12 cellular contexts compared by ENCODE assay signal in the genomic region with DNA sequence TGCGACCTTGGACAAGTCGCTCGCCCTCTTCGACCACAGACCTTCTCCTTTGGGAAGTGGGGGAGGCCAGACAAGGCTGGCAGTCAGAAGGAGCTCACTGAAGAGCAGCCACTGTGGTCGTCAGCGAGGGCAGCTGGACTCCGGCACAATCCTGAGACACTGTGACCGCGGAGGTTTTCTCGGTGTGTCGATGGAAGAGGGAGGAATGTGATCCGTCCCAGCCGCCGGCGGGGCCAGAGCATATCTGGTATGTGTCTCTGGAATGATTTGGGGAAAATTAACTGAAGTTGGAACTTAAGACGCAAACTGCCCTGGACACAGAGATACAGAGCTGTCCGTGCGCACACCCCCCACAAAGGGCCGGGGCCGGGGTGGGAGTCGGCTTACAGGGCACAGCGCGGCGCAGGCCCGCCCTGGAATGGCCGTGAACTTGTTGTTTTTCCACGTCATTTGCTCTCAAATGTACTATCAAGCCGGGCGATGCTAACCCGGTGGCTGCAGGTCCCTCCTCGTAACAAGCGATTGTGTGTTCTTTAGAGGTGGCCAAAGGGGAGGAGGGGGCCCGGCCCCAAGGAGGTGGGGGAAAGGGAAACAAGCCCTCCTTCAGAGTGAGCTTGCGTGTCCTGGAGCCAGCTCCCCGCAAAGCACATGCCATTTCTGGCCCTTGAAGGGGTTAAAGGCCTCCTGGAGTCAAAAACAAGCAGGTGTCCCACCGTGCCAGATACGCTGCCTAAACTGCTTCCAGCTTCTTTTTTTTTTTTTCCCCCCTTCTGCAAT. TPM values are rescaled to one million over a fixed set of nuclear protein-coding genes. Genes with fewer than 3 reads are reported as not detected.
A peak's percentile ranks its signal among the peaks of the same experiment; 100 is the strongest.
DNase-seq lines count a peak whose midpoint lies in the region; ATAC-seq, FAIRE-seq and TF ChIP-seq lines count a peak whose summit lies in the region.
"Had no signal": no experiment of that assay in that cellular context is flagged by ENCODE, and none has a peak within 500 bp of the region (broad histone marks: within the 10 kb centered on the region; RNA-seq: fewer than 3 reads in every experiment).

No MANE protein-coding gene starts in this region.

- 16 to 31% (median 30%) methylated on average over 37 of the region's 37 CpGs for WGBS in small intestine, 3 donors

- no peaks in the 10 kb centered on the region for H3K36me3 Mint-ChIP-seq in activated CD4-positive, alpha-beta memory T cell treated with anti-CD3 and anti-CD28 coated beads, Interleukin-2, amount 10 ng/mL, durations not matched to agents 7 days and 5 days (ENCODE audit: low read depth)
- H3K36me3 Mint-ChIP-seq: activated naive CD8-positive, alpha-beta T cell treated with anti-CD3 and anti-CD28 coated beads, Interleukin-2, amount 10 ng/mL, durations not matched to agents 7 days and 5 days had no signal

- no peaks in the 10 kb centered on the region for H3K9me3 ChIP-seq in small intestine (ENCODE audit: control insufficient read depth, low read depth)

- CTCF ChIA-PET in activated CD4-positive, alpha-beta memory T cell treated with anti-CD3 and anti-CD28 coated beads, Interleukin-2, amount 10 ng/mL, durations not matched to agents 7 days and 5 days (lab: Charles Lee), result no interaction called here

- no peaks in the 10 kb centered on the region for H3K4me1 ChIP-seq in small intestine (ENCODE audit: control insufficient read depth in 2 of 2, insufficient read depth in 1 of 2, low read depth in 1 of 2, low read length in 1 of 2)

- peak overlapping the region in 1 of 2 donors; percentile 6 for H3K4me3 ChIP-seq in small intestine (ENCODE audit: low read depth in 1 of 2, low read length in 2 of 2)

- H3K27ac ChIP-seq in caudate nucleus (ENCODE audit: low read depth, low read length) (peak overlapping the region; percentile 40), small intestine (ENCODE audit: low read depth in 1 of 2, low read length in 1 of 2) (no peak overlapping the region)

- H3K36me3 ChIP-seq in small intestine (ENCODE audit: control insufficient read depth in 2 of 2, insufficient read depth in 2 of 2, low read length in 2 of 2), result no peaks in the 10 kb centered on the region

- POLR2A ChIA-PET in activated CD4-positive, alpha-beta memory T cell treated with anti-CD3 and anti-CD28 coated beads, Interleukin-2, amount 10 ng/mL, durations not matched to agents 7 days and 5 days (lab: Charles Lee), result interaction anchor here (0.9 to 1.5 kb wide), 2 partner anchors 31 to 55 kb away, joined by 3 to 4 read pairs; a partner anchor contains a TSS

- no peaks in the 10 kb centered on the region for H3K9me3 Mint-ChIP-seq in activated CD4-positive, alpha-beta memory T cell treated with anti-CD3 and anti-CD28 coated beads, Interleukin-2, amount 10 ng/mL, durations not matched to agents 7 days and 5 days
- H3K9me3 Mint-ChIP-seq: activated naive CD8-positive, alpha-beta T cell treated with anti-CD3 and anti-CD28 coated beads, Interleukin-2, amount 10 ng/mL, durations not matched to agents 7 days and 5 days had no signal

- ATAC-seq in GM21619 (IDR thresholded peaks at IDR 0.05; ENCODE audit: unreplicated experiment), result no peak
- ATAC-seq: HCT116 had no signal

- DNase-seq in LHCN-M2 (ENCODE audit: low read depth) (peak; percentile 59), caudate nucleus (lab: John Stamatoyannopoulos, UW) (peak in 1 of 61 donors; percentile 30), kidney glomerular epithelial cell (lab: John Stamatoyannopoulos, UW) (peak; percentile 13), small intestine (peak; percentile 20), D721Med (ENCODE audit: insufficient read length, low spot score) (no peak)
- no peak for DNase-seq in activated CD4-positive, alpha-beta memory T cell treated with anti-CD3 and anti-CD28 coated beads, Interleukin-2, amount 10 ng/mL, durations not matched to agents 7 days and 5 days
- DNase-seq in central memory CD4-positive, alpha-beta T cell, result no peak
- DNase-seq: activated naive CD8-positive, alpha-beta T cell treated with anti-CD3 and anti-CD28 coated beads, Interleukin-2, amount 10 ng/mL, durations not matched to agents 7 days and 5 days; stimulated activated CD4-positive, alpha-beta T cell treated with anti-CD3 and anti-CD28 coated beads, Interleukin-1b, Interleukin-23, amount 100 ng/mL, for 48 hours had no signal

- TF ChIP-seq CTCF in D721Med (IDR thresholded peaks at IDR 0.05; ENCODE audit: insufficient read depth, missing control alignments), result no peak

- H3K4me3 Mint-ChIP-seq in activated CD4-positive, alpha-beta memory T cell treated with anti-CD3 and anti-CD28 coated beads, Interleukin-2, amount 10 ng/mL, durations not matched to agents 7 days and 5 days, result no peak overlapping the region
- H3K4me3 Mint-ChIP-seq: activated naive CD8-positive, alpha-beta T cell treated with anti-CD3 and anti-CD28 coated beads, Interleukin-2, amount 10 ng/mL, durations not matched to agents 7 days and 5 days had no signal

- FAIRE-seq in small intestine (lab: Jason Lieb, UNC) (no peak), D721Med (lab: Jason Lieb, UNC) (no peak)

- H3K27me3 ChIP-seq in small intestine (ENCODE audit: control insufficient read depth in 2 of 2, insufficient read depth in 2 of 2, low read length in 2 of 2), result no peaks in the 10 kb centered on the region

- H3K4me1 Mint-ChIP-seq in activated CD4-positive, alpha-beta memory T cell treated with anti-CD3 and anti-CD28 coated beads, Interleukin-2, amount 10 ng/mL, durations not matched to agents 7 days and 5 days, result no peaks in the 10 kb centered on the region
- H3K4me1 Mint-ChIP-seq: activated naive CD8-positive, alpha-beta T cell treated with anti-CD3 and anti-CD28 coated beads, Interleukin-2, amount 10 ng/mL, durations not matched to agents 7 days and 5 days had no signal

- H3K27ac Mint-ChIP-seq in activated CD4-positive, alpha-beta memory T cell treated with anti-CD3 and anti-CD28 coated beads, Interleukin-2, amount 10 ng/mL, durations not matched to agents 7 days and 5 days, result no peak overlapping the region
- H3K27ac Mint-ChIP-seq: activated naive CD8-positive, alpha-beta T cell treated with anti-CD3 and anti-CD28 coated beads, Interleukin-2, amount 10 ng/mL, durations not matched to agents 7 days and 5 days had no signal

- peaks cover 19% of the 10 kb centered on the region for H3K27me3 Mint-ChIP-seq in activated CD4-positive, alpha-beta memory T cell treated with anti-CD3 and anti-CD28 coated beads, Interleukin-2, amount 10 ng/mL, durations not matched to agents 7 days and 5 days

RNA-seq across cellular contexts. Expression of a gene that starts 0.4 kb away (rescaled TPM):
- total RNA-seq in LHCN-M2 (2014; rRNA removed), result not detected in 2 replicates
- polyA plus RNA-seq in LHCN-M2 (2012), result 0.06 TPM
- polyA plus RNA-seq in small intestine, result under 1 TPM in 1 of 3 donors, not detected in 2; 0.10 TPM
- not detected for total RNA-seq in activated CD4-positive, alpha-beta memory T cell treated with anti-CD3 and anti-CD28 coated beads, Interleukin-2, amount 10 ng/mL, durations not matched to agents 7 days and 5 days
- total RNA-seq: activated naive CD8-positive, alpha-beta T cell treated with anti-CD3 and anti-CD28 coated beads, Interleukin-2, amount 10 ng/mL, durations not matched to agents 7 days and 5 days; HT-29 had no signal

RNA-seq across cellular contexts. Expression of a gene that starts 31.2 kb away (rescaled TPM):
- 9.3 and 16.9 TPM in 2 replicates for total RNA-seq in LHCN-M2 (2014; rRNA removed)
- 31.4 TPM for polyA plus RNA-seq in LHCN-M2 (2012)
- 10 to 100 TPM; 24.6 to 42.0 (median 34.4) TPM for polyA plus RNA-seq in small intestine
- total RNA-seq in activated CD4-positive, alpha-beta memory T cell treated with anti-CD3 and anti-CD28 coated beads, Interleukin-2, amount 10 ng/mL, durations not matched to agents 7 days and 5 days, result 100 to 1,000 TPM; 121 to 124 TPM

Comparison
In these comparisons a context has a peak if more than half of its experiments do, and no peak if none do; other contexts are left out.
1. DNase-seq: peak in LHCN-M2 (single experiment), kidney glomerular epithelial cell (single experiment) and small intestine (single experiment); none in activated CD4-positive, alpha-beta memory T cell treated with anti-CD3 and anti-CD28 coated beads, Interleukin-2, amount 10 ng/mL, durations not matched to agents 7 days and 5 days (single experiment), D721Med (single experiment) and central memory CD4-positive, alpha-beta T cell (single experiment).